ENCODE assay signal across 8 cellular contexts in genomic region chr17:48037924-48038323, GRCh38. TPM values are rescaled to one million over a fixed set of nuclear protein-coding genes. Genes with fewer than 3 reads are reported as not detected.
DNase-seq lines count a peak whose midpoint lies in the region; ATAC-seq and TF ChIP-seq lines count a peak whose summit lies in the region.

No MANE protein-coding gene starts in this region.

- peaks cover 0 to 37% (median 0%) of the 10 kb centered on the region in 7 donors for H3K27me3 ChIP-seq in heart right ventricle
- H3K27me3 ChIP-seq in mucosa of rectum (ENCODE audit: control insufficient read depth in 2 of 2, insufficient read depth in 2 of 2, low read length in 2 of 2), result peaks cover 9 to 14% of the 10 kb centered on the region in 2 donors

- no peaks in the 10 kb centered on the region for H3K36me3 Mint-ChIP-seq in MCF 10A (ENCODE audit: insufficient read depth, unreplicated experiment)

- peak overlapping the region; percentile 63 for H3K4me3 Mint-ChIP-seq in MCF 10A (ENCODE audit: unreplicated experiment)

- peak overlapping the region in 7 of 10 donors; percentile 16 to 64 (median 38) for H3K27ac ChIP-seq in heart right ventricle
- H3K27ac ChIP-seq in mucosa of rectum (ENCODE audit: low read depth in 2 of 2, low read length in 2 of 2), result no peak overlapping the region

- H3K27ac Mint-ChIP-seq in MCF 10A (ENCODE audit: low read depth, unreplicated experiment), result no peak overlapping the region

- H3K36me3 ChIP-seq in heart right ventricle (peaks cover 0 to 9% (median 0%) of the 10 kb centered on the region in 9 donors), mucosa of rectum (ENCODE audit: control insufficient read depth in 2 of 2, insufficient read depth in 2 of 2, low read length in 2 of 2) (no peaks in the 10 kb centered on the region)

- H3K4me1 Mint-ChIP-seq in MCF 10A (ENCODE audit: insufficient read depth, unreplicated experiment), result no peaks in the 10 kb centered on the region

- no peak for TF ChIP-seq CTCF in heart right ventricle (IDR thresholded peaks at IDR 0.05)
- TF ChIP-seq CTCF in MCF 10A (IDR thresholded peaks at IDR 0.05; ENCODE audit: unreplicated experiment), result no peak

- H3K4me1 ChIP-seq in heart right ventricle (peaks cover 7 to 17% (median 13%) of the 10 kb centered on the region in 9 donors), mucosa of rectum (ENCODE audit: control insufficient read depth in 2 of 2, insufficient read depth in 2 of 2, low read length in 2 of 2) (peaks cover 6 to 7% of the 10 kb centered on the region in 2 donors)

- no peaks in the 10 kb centered on the region for H3K27me3 Mint-ChIP-seq in MCF 10A (ENCODE audit: insufficient read depth, unreplicated experiment)

- no peaks in the 10 kb centered on the region for H3K9me3 Mint-ChIP-seq in MCF 10A (ENCODE audit: unreplicated experiment)

- no TSS peak for BruUV-seq in MCF 10A (replicated peaks; lab: Mats Ljungman, UMichigan)

- peak overlapping the region in 9 of 10 donors; percentile 35 to 88 (median 72) for H3K4me3 ChIP-seq in heart right ventricle
- H3K4me3 ChIP-seq in mucosa of rectum (ENCODE audit: low read length in 2 of 2), result peak overlapping the region; percentile 13 to 56

- CTCF ChIA-PET in MCF 10A (lab: Yijun Ruan, JAX), result interaction anchor here (1.8 kb wide), 1 partner anchor 11 kb away, joined by 9 read pairs; no protein-coding TSS in a partner anchor

- DNase-seq in heart right ventricle (no peak), Right ventricle myocardium inferior (ENCODE audit: missing footprints) (no peak), MCF 10A (ENCODE audit: unreplicated experiment) (no peak), anterior cingulate cortex (lab: John Stamatoyannopoulos, UW) (no peak), NCI-H2227 (lab: John Stamatoyannopoulos, UW; ENCODE audit: unreplicated experiment) (no peak), NCI-H748 (lab: John Stamatoyannopoulos, UW; ENCODE audit: unreplicated experiment) (no peak), GM03348 (ENCODE audit: low spot score) (no peak)

- ATAC-seq in heart right ventricle (peak in 3 of 8 donors; percentile 2 to 17 (median 8)), Right ventricle myocardium inferior (no peak)

- WGBS in heart right ventricle, 2 donors, result 19 to 24% methylated on average over 7 to 8 of the region's 8 CpGs

- no peaks in the 10 kb centered on the region for H3K9me3 ChIP-seq in heart right ventricle
- no peaks in the 10 kb centered on the region for H3K9me3 ChIP-seq in mucosa of rectum (ENCODE audit: control insufficient read depth in 2 of 2, low read length in 2 of 2)

- intact Hi-C loops in heart right ventricle (cut with DNase I) (loop anchor here in 2 of 10 donors (2.0 to 10.0 kb wide), 2 partner anchors 37 to 797 kb away; partner anchors contain the start of gene CALCOCO2 (in 1 of the 2)), Right ventricle myocardium inferior (cut with DNase I) (no loop called here), MCF 10A (cut with micrococcal nuclease) (no loop called here)

- peak overlapping the region in 1 of 2 donors; percentile 24 for H3K9ac ChIP-seq in mucosa of rectum (ENCODE audit: low read depth in 1 of 2, low read length in 2 of 2)

- POLR2A ChIA-PET in MCF 10A (lab: Yijun Ruan, JAX), result no interaction called here

RNA-seq across cellular contexts. Expression of gene COPZ2, which starts 0.3 kb away (rescaled TPM):
- total RNA-seq in heart right ventricle (10 to 100 TPM; 45.3 to 67.3 (median 60.7) TPM), Right ventricle myocardium inferior (52.9 TPM), MCF 10A (2022) (2.5 TPM in 1 of 2 replicates, not detected in the other)
- polyA plus RNA-seq in heart right ventricle, result 10 to 100 TPM; 17.5 to 54.1 TPM

RNA-seq across cellular contexts. Expression of gene NFE2L1, which starts 10.2 kb away (rescaled TPM):
- total RNA-seq in heart right ventricle (1,000 to 10,000 TPM in 1 of 10 donors, 100 to 1,000 TPM in 9; 443 to 1,033 (median 704) TPM), Right ventricle myocardium inferior (775 TPM), MCF 10A (2022) (235 and 315 TPM in 2 replicates)
- 100 to 1,000 TPM; 108 to 251 TPM for polyA plus RNA-seq in heart right ventricle

Comparison
In these comparisons a context has a peak if more than half of its experiments do, and no peak if none do; other contexts are left out.
1. H3K27ac ChIP-seq: peak in heart right ventricle (7 of 10); none in mucosa of rectum (0 of 2).
2. RNA of gene COPZ2, which starts 0.3 kb away (total RNA-seq): 45.3 to 67.3 TPM in heart right ventricle and 52.9 TPM in Right ventricle myocardium inferior (single experiment); 2.5 TPM in MCF 10A; every median in the first group is over 10 times any median in the second.